In the genomic region with DNA sequence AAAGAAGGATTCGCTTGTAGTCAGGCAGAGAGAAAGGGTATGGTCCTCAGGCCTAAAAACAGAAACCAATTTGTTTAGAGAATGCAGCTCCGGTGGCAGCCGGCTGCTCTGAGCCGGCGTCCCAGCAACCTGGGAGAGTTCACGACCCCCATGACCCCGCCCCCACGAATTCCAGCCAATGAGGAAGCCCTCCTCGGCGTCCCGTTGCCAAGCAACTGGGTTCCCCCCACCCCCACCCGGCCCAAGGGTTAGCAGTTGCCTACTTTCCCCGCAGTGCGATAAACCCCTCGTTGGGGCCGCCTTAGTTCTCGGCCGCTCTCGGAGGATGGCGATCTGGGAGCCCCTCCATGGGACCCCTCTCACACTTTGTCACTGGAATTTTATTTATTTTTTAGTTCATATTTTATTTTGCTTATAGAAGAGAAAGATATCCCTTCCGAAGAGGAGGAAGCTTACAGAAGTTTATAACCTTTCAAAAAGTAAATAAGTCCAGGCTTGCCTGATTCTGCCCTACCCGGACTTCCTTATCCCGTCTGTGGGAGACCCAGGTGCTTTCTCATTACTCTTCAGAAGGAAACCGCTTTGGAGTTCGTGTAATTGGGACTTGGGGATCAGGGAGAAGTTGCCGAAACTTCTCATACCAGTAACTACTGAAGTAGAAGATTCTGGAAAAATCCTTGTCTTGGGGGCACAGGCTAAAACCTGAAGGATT, we compare ENCODE assay signal across 15 cellular contexts. TPM values are rescaled to one million over a fixed set of nuclear protein-coding genes. Genes with fewer than 3 reads are reported as not detected.
DNase-seq lines count a peak whose midpoint lies in the region; ATAC-seq and TF ChIP-seq lines count a peak whose summit lies in the region.
"Had no signal": no experiment of that assay in that cellular context is flagged by ENCODE, and none has a peak within 500 bp of the region (broad histone marks: within the 10 kb centered on the region; RNA-seq: fewer than 3 reads in every experiment).

A gene with protein sequence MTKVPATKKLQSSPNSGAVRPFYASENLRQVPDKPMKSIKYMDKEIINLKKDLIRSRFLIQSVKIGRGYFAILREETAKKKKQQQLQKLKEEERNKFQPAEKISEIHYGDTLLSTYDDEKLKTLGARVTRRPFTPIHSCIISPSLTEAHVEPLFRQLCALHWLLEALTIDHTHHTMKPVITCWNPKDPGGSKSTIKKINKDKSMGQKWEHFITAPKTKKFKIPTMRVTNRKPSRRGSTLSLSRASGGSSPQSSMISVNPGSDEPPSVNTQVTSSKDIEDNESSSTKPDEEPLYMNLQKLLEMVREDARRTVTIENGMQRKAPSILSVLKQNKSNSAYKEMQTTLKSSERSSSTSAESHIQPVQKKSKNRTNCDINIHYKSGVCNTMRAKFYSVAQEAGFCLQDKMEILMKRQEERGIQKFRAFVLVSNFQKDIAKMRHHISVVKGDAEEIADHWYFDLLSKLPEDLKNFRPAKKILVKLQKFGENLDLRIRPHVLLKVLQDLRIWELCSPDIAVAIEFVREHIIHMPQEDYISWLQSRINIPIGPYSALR (plus strand): TSS at position 271 of the 712 bp plus-strand sequence. CDS start 448 bp downstream, outside the sequence.

- H3K9me3 ChIP-seq in ES-I3 (ENCODE audit: control insufficient read depth, insufficient read depth, low read length) = no peaks in the 10 kb centered on the region

- no peaks in the 10 kb centered on the region; the same call in 1 of the 2 replicates for H3K4me1 ChIP-seq in ES-I3 (ENCODE audit: insufficient read depth, low read length)

- H3K36me3 ChIP-seq in ES-I3 (ENCODE audit: insufficient read depth, low read length) = no peaks in the 10 kb centered on the region

- peaks cover 27% of the 10 kb centered on the region for H3K4me1 Mint-ChIP-seq in progenitor cell of endocrine pancreas (ENCODE audit: low read depth)

- no peak for TF ChIP-seq CTCF in progenitor cell of endocrine pancreas (IDR thresholded peaks at IDR 0.05; ENCODE audit: unreplicated experiment)

- DNase-seq in RPMI8226 (peak; percentile 34), iPS DF 4.7 (ENCODE audit: extremely low read depth, low spot score) (peak; percentile 28), progenitor cell of endocrine pancreas (ENCODE audit: low spot score, unreplicated experiment) (peak; percentile 80), A172 (ENCODE audit: low spot score) (no peak), NOMO-1 treated with DMSO at 0.1 percent for 48 hours (lab: John Stamatoyannopoulos, UW; ENCODE audit: unreplicated experiment) (no peak), foreskin melanocyte (no peak)
- DNase-seq: C1 segment of cervical spinal cord, cortex of kidney, hippocampal formation had no signal

- no peak for ATAC-seq in GM19452 (IDR thresholded peaks at IDR 0.05; ENCODE audit: unreplicated experiment)
- ATAC-seq: SK-N-SH treated with all-trans-retinoic acid at 6 μM for 48 hours had no signal

- H3K9me3 Mint-ChIP-seq in progenitor cell of endocrine pancreas (ENCODE audit: low read depth) = peaks cover 4% of the 10 kb centered on the region
- H3K9me3 Mint-ChIP-seq: activated T-helper 2 cell treated with anti-CD3 and anti-CD28 coated beads, Interferon-gamma antibody, Interleukin-2, Interleukin-4, amounts not matched to agents 10 μg/mL and 5 μg/mL and 100 μg/mL, durations not matched to agents 14 hours and 24 hours and 36 hours had no signal

- H3K9ac ChIP-seq in ES-I3 (ENCODE audit: low read depth, low read length) = peak within 1 kb of the TSS; percentile 36; the same call in 1 of the 2 replicates

- peak within 1 kb of the TSS; percentile 47 for H3K27ac Mint-ChIP-seq in progenitor cell of endocrine pancreas
- H3K27ac Mint-ChIP-seq: activated T-helper 2 cell treated with anti-CD3 and anti-CD28 coated beads, Interferon-gamma antibody, Interleukin-2, Interleukin-4, amounts not matched to agents 10 μg/mL and 5 μg/mL and 100 μg/mL, durations not matched to agents 14 hours and 24 hours and 36 hours; IgD-negative memory B cell had no signal

- no peaks in the 10 kb centered on the region for H3K27me3 Mint-ChIP-seq in progenitor cell of endocrine pancreas

- H3K4me3 Mint-ChIP-seq in progenitor cell of endocrine pancreas (ENCODE audit: low read depth) = peak within 1 kb of the TSS; percentile 70

- H3K36me3 Mint-ChIP-seq in progenitor cell of endocrine pancreas (ENCODE audit: insufficient read depth) = no peaks in the 10 kb centered on the region

RNA-seq across cellular contexts. Expression of the gene that starts here (rescaled TPM):
- 17.6 and 23.4 TPM in 2 replicates for total RNA-seq in progenitor cell of endocrine pancreas
- not detected in 2 replicates for total RNA-seq in A172 (2014; rRNA removed; shearing (Covaris generic))
- total RNA-seq: activated T-helper 2 cell treated with anti-CD3 and anti-CD28 coated beads, Interferon-gamma antibody, Interleukin-2, Interleukin-4, amounts not matched to agents 10 μg/mL and 5 μg/mL and 100 μg/mL, durations not matched to agents 14 hours and 24 hours and 36 hours; OCI-LY7 had no signal

Comparison
In these comparisons a context has a peak if more than half of its experiments do, and no peak if none do; other contexts are left out.
1. RNA of the gene that starts here (total RNA-seq): 17.6 to 23.4 TPM in progenitor cell of endocrine pancreas; not detected in A172; every median in the first group is over 10 times any median in the second.
2. DNase-seq: peak in RPMI8226 (single experiment), iPS DF 4.7 (single experiment) and progenitor cell of endocrine pancreas (single experiment); none in A172 (single experiment), NOMO-1 treated with DMSO at 0.1 percent for 48 hours (single experiment) and foreskin melanocyte (single experiment).